Comparison of ENCODE assay signal across 9 cellular contexts in genomic region chr6:13526718-13527668, GRCh38. TPM values are rescaled to one million over a fixed set of nuclear protein-coding genes. Genes with fewer than 3 reads are reported as not detected.
A peak's percentile ranks its signal among the peaks of the same experiment; 100 is the strongest.
DNase-seq lines count a peak whose midpoint lies in the region; ATAC-seq and TF ChIP-seq lines count a peak whose summit lies in the region.
"Had no signal": no experiment of that assay in that cellular context is flagged by ENCODE, and none has a peak within 500 bp of the region (broad histone marks: within the 10 kb centered on the region; RNA-seq: fewer than 3 reads in every experiment).

No MANE protein-coding gene starts in this region.

- no peaks in the 10 kb centered on the region for H3K36me3 Mint-ChIP-seq in glutamatergic neuron (ENCODE audit: unreplicated experiment)

- no peaks in the 10 kb centered on the region for H3K79me2 ChIP-seq in smooth muscle cell (ENCODE audit: low read depth)

- no peak overlapping the region for H3K27ac Mint-ChIP-seq in glutamatergic neuron (ENCODE audit: unreplicated experiment)

- no peak overlapping the region for H3K4me3 Mint-ChIP-seq in glutamatergic neuron (ENCODE audit: unreplicated experiment)

- H3K9ac ChIP-seq in mucosa of rectum (ENCODE audit: low read depth in 1 of 2, low read length in 2 of 2), result peak overlapping the region; percentile 14 to 31
- H3K9ac ChIP-seq in smooth muscle cell (ENCODE audit: low read depth), result no peak overlapping the region

- no peaks in the 10 kb centered on the region for H3K9me3 ChIP-seq in adrenal gland (replicated peaks in 1 of 3)
- no peaks in the 10 kb centered on the region for H3K9me3 ChIP-seq in mucosa of rectum (ENCODE audit: control insufficient read depth in 2 of 2, low read length in 2 of 2)
- no peaks in the 10 kb centered on the region for H3K9me3 ChIP-seq in smooth muscle cell (replicated peaks; ENCODE audit: low read depth)
- H3K9me3 ChIP-seq: ascending aorta had no signal

- H3K4me1 Mint-ChIP-seq in glutamatergic neuron (ENCODE audit: low read depth, unreplicated experiment), result peaks cover 15% of the 10 kb centered on the region

- TF ChIP-seq POLR2A in adrenal gland (IDR thresholded peaks at IDR 0.05), result no peak

- H3K9me3 Mint-ChIP-seq in glutamatergic neuron (ENCODE audit: unreplicated experiment), result peaks cover 3% of the 10 kb centered on the region

- 69 to 79% (median 71%) methylated on average over 15 to 17 of the region's 17 CpGs for WGBS in adrenal gland, 4 donors
- WGBS in smooth muscle cell (ENCODE audit: low lambda C conversion rate), result 89% methylated on average over 17 of the region's 17 CpGs

- ATAC-seq in GM18867 (IDR thresholded peaks at IDR 0.05; ENCODE audit: unreplicated experiment), result peak; percentile 75
- ATAC-seq in HG03095 (IDR thresholded peaks at IDR 0.05; ENCODE audit: unreplicated experiment), result peak; percentile 71

- no peaks in the 10 kb centered on the region for H3K4me1 ChIP-seq in adrenal gland (replicated peaks in 1 of 2)
- H3K4me1 ChIP-seq in mucosa of rectum (ENCODE audit: control insufficient read depth in 2 of 2, insufficient read depth in 2 of 2, low read length in 2 of 2), result peaks cover 32 to 35% of the 10 kb centered on the region in 2 donors
- H3K4me1 ChIP-seq in smooth muscle cell (ENCODE audit: low read depth), result peaks cover under 1% of the 10 kb centered on the region
- H3K4me1 ChIP-seq: ascending aorta had no signal

- no peaks in the 10 kb centered on the region for H3F3A ChIP-seq in smooth muscle cell (ENCODE audit: low read depth)

- DNase-seq in AML-193 (lab: John Stamatoyannopoulos, UW) (peak; percentile 98), NCI-H2196 treated with DMSO at 0.1 percent for 48 hours (lab: John Stamatoyannopoulos, UW; ENCODE audit: unreplicated experiment) (peak; percentile 19), adrenal gland (peak in 6 of 7 donors; percentile 16 to 65 (median 30)), glutamatergic neuron (no peak), smooth muscle cell (lab: John Stamatoyannopoulos, UW; ENCODE audit: unreplicated experiment) (no peak)

- H3K4me3 ChIP-seq in adrenal gland (no peak overlapping the region), mucosa of rectum (ENCODE audit: low read length in 2 of 2) (peak overlapping the region in 1 of 2 donors; percentile 7), smooth muscle cell (no peak overlapping the region)
- H3K4me3 ChIP-seq: ascending aorta had no signal

- no peak overlapping the region for H3K4me2 ChIP-seq in smooth muscle cell

- no peaks in the 10 kb centered on the region for H3K36me3 ChIP-seq in adrenal gland (replicated peaks in 1 of 2)
- no peaks in the 10 kb centered on the region for H3K36me3 ChIP-seq in mucosa of rectum (ENCODE audit: control insufficient read depth in 2 of 2, insufficient read depth in 2 of 2, low read length in 2 of 2)
- no peaks in the 10 kb centered on the region for H3K36me3 ChIP-seq in smooth muscle cell (ENCODE audit: low read depth)
- H3K36me3 ChIP-seq: ascending aorta had no signal

- H3K27ac ChIP-seq in adrenal gland (peak overlapping the region in 3 of 5 donors; percentile 44 to 76 (median 52)), mucosa of rectum (ENCODE audit: low read depth in 2 of 2, low read length in 2 of 2) (peak overlapping the region; percentile 78 to 80), smooth muscle cell (ENCODE audit: low read depth) (no peak overlapping the region)

- no peaks in the 10 kb centered on the region for H3K27me3 Mint-ChIP-seq in glutamatergic neuron (ENCODE audit: unreplicated experiment)

- intact Hi-C loops in adrenal gland (cut with DNase I), result no loop called here

- H3K27me3 ChIP-seq in adrenal gland, result no peaks in the 10 kb centered on the region
- no peaks in the 10 kb centered on the region for H3K27me3 ChIP-seq in mucosa of rectum (ENCODE audit: control insufficient read depth in 2 of 2, insufficient read depth in 2 of 2, low read length in 2 of 2)
- no peaks in the 10 kb centered on the region for H3K27me3 ChIP-seq in smooth muscle cell (ENCODE audit: low read depth)
- H3K27me3 ChIP-seq: ascending aorta had no signal

- no peak overlapping the region for H2AFZ ChIP-seq in smooth muscle cell (ENCODE audit: low read depth)

- no peaks in the 10 kb centered on the region for H4K20me1 ChIP-seq in smooth muscle cell (ENCODE audit: low read depth)

- TF ChIP-seq CTCF in adrenal gland (IDR thresholded peaks at IDR 0.05), result no peak
- TF ChIP-seq CTCF in glutamatergic neuron (IDR thresholded peaks at IDR 0.05; ENCODE audit: partially characterized antibody, unreplicated experiment), result no peak
- no peak for TF ChIP-seq CTCF in smooth muscle cell (IDR thresholded peaks at IDR 0.05; ENCODE audit: borderline replicate concordance, insufficient read depth, poor library complexity, severe bottlenecking)

RNA-seq across cellular contexts. Expression of gene GFOD1, which starts 39.6 kb away (rescaled TPM):
- 1 to 10 TPM; 3.7 to 7.7 (median 5.2) TPM for total RNA-seq in adrenal gland
- polyA plus RNA-seq in adrenal gland, result 1 to 10 TPM; 1.9 to 4.3 (median 3.3) TPM
- total RNA-seq in glutamatergic neuron (ENCODE audit: unreplicated experiment), result 4.1 TPM
- total RNA-seq in smooth muscle cell, result 9.6 and 10.0 TPM in 2 replicates
- 11.8 and 14.0 TPM in 2 replicates for polyA plus RNA-seq in smooth muscle cell

RNA-seq across cellular contexts. Expression of gene SIRT5, which starts 47.4 kb away (rescaled TPM):
- total RNA-seq in adrenal gland, result 10 to 100 TPM in 5 of 8 donors, 1 to 10 TPM in 3; 6.6 to 18.2 (median 11.3) TPM
- polyA plus RNA-seq in adrenal gland, result 10 to 100 TPM in 1 of 3 donors, 1 to 10 TPM in 2; 7.1 to 11.6 (median 7.2) TPM
- 4.9 TPM for total RNA-seq in glutamatergic neuron (ENCODE audit: unreplicated experiment)
- 5.2 and 5.8 TPM in 2 replicates for total RNA-seq in smooth muscle cell
- polyA plus RNA-seq in smooth muscle cell, result 5.5 and 5.8 TPM in 2 replicates

Comparison
In these comparisons a context has a peak if more than half of its experiments do, and no peak if none do; other contexts are left out.
1. DNase-seq: peak in AML-193 (2 of 2), NCI-H2196 treated with DMSO at 0.1 percent for 48 hours (single experiment) and adrenal gland (6 of 7); none in glutamatergic neuron (single experiment) and smooth muscle cell (single experiment).